ENCODE assay signal across 31 cellular contexts in the genomic region with DNA sequence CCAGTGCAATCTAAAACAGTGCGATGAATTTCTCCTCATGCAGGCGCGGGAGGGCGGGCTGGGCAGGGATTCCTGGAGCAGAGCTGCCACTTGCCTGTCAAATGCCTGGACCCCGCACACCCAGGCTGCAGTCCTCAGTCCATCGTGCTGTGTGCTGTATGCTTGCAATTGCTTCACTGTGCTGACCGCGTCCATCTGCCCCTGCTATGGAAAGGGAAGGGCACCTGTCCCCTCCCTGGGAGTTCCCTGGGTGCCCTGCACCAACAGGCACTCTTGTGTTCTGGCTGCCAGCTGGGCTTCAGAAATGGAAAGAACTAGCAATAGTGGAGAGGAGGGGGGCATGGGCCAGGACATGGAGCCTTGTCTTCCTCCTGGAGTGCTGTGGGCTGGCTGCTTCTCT.
"Had no signal": no experiment of that assay in that cellular context is flagged by ENCODE, and none has a peak within 500 bp of the region (broad histone marks: within the 10 kb centered on the region; RNA-seq: fewer than 3 reads in every experiment).

No MANE protein-coding gene starts in this region.

- H3K9ac ChIP-seq: parathyroid adenoma, SK-N-SH had no signal

- H3K79me2 ChIP-seq: parathyroid adenoma had no signal

- DNase-seq: activated CD4-positive, alpha-beta memory T cell treated with anti-CD3 and anti-CD28 coated beads for 36 hours; activated CD4-positive, alpha-beta T cell treated with anti-CD3 and anti-CD28 coated beads, Interleukin-2, amount 10 ng/mL, durations not matched to agents 24 days and 14 days; activated naive CD4-positive, alpha-beta T cell treated with anti-CD3 and anti-CD28 coated beads for 36 hours; activated naive CD8-positive, alpha-beta T cell treated with anti-CD3 and anti-CD28 coated beads for 36 hours; activated T-cell treated with anti-CD3 and anti-CD28 coated beads for 4 hours; activated T-cell treated with anti-CD3 and anti-CD28 coated beads, Interleukin-2, amount 50 U/mL, for 72 hours; aorta; body of pancreas; cerebellar nuclear complex; cortex of kidney; foreskin fibroblast; kidney glomerular epithelial cell; naive B cell; nucleus accumbens; SK-N-SH; stimulated activated CD4-positive, alpha-beta T cell treated with anti-CD3 and anti-CD28 coated beads, Interleukin-15, amount 100 ng/mL, for 24 hours; stimulated activated naive CD4-positive, alpha-beta T cell treated with Interleukin-2 at 50 U/mL for 16 hours; SW 1271; T-helper 9 cell; trophoblast cell; WERI-Rb-1 had no signal

- H3K4me3 Mint-ChIP-seq: activated CD4-positive, alpha-beta memory T cell treated with anti-CD3 and anti-CD28 coated beads for 36 hours; activated CD4-positive, alpha-beta T cell treated with anti-CD3 and anti-CD28 coated beads, Interleukin-2, amount 10 ng/mL, durations not matched to agents 24 days and 14 days; activated naive CD4-positive, alpha-beta T cell treated with anti-CD3 and anti-CD28 coated beads for 36 hours; activated naive CD8-positive, alpha-beta T cell treated with anti-CD3 and anti-CD28 coated beads for 36 hours; activated T-cell treated with anti-CD3 and anti-CD28 coated beads, Interleukin-2, amount 50 U/mL, for 72 hours; naive B cell; neural crest cell; T-helper 1 cell treated with Interleukin-12 subunit alpha and Interleukin-12 subunit beta and Interleukin-4 antibody, amounts not matched to agents 30 μg/mL and 1 μg/mL, for 36 hours had no signal

- H3K36me3 Mint-ChIP-seq: activated CD4-positive, alpha-beta memory T cell treated with anti-CD3 and anti-CD28 coated beads for 36 hours; activated naive CD8-positive, alpha-beta T cell treated with anti-CD3 and anti-CD28 coated beads for 36 hours; naive B cell had no signal

- H3K4me1 ChIP-seq: adrenal gland, body of pancreas, heart left ventricle, left lung, parathyroid adenoma had no signal

- H2AFZ ChIP-seq: parathyroid adenoma had no signal

- H3K9me3 Mint-ChIP-seq: activated CD4-positive, alpha-beta memory T cell treated with anti-CD3 and anti-CD28 coated beads for 36 hours; activated CD4-positive, alpha-beta T cell treated with anti-CD3 and anti-CD28 coated beads, Interleukin-2, amount 10 ng/mL, durations not matched to agents 24 days and 14 days; activated naive CD4-positive, alpha-beta T cell treated with anti-CD3 and anti-CD28 coated beads for 36 hours; activated naive CD8-positive, alpha-beta T cell treated with anti-CD3 and anti-CD28 coated beads for 36 hours; activated T-cell treated with anti-CD3 and anti-CD28 coated beads, Interleukin-2, amount 50 U/mL, for 72 hours; neural crest cell; T-helper 1 cell treated with Interleukin-12 subunit alpha and Interleukin-12 subunit beta and Interleukin-4 antibody, amounts not matched to agents 30 μg/mL and 1 μg/mL, for 36 hours had no signal

- H3K4me1 Mint-ChIP-seq: activated CD4-positive, alpha-beta T cell treated with anti-CD3 and anti-CD28 coated beads, Interleukin-2, amount 10 ng/mL, durations not matched to agents 24 days and 14 days; activated naive CD8-positive, alpha-beta T cell treated with anti-CD3 and anti-CD28 coated beads for 36 hours; naive B cell had no signal

- H3K9me3 ChIP-seq: adrenal gland, body of pancreas, left lung, thoracic aorta had no signal

- H3K27ac Mint-ChIP-seq: activated CD4-positive, alpha-beta memory T cell treated with anti-CD3 and anti-CD28 coated beads for 36 hours; activated CD4-positive, alpha-beta T cell treated with anti-CD3 and anti-CD28 coated beads, Interleukin-2, amount 10 ng/mL, durations not matched to agents 24 days and 14 days; activated naive CD4-positive, alpha-beta T cell treated with anti-CD3 and anti-CD28 coated beads for 36 hours; activated naive CD8-positive, alpha-beta T cell treated with anti-CD3 and anti-CD28 coated beads for 36 hours; activated T-cell treated with anti-CD3 and anti-CD28 coated beads, Interleukin-2, amount 50 U/mL, for 72 hours; naive B cell; T-helper 1 cell treated with Interleukin-12 subunit alpha and Interleukin-12 subunit beta and Interleukin-4 antibody, amounts not matched to agents 30 μg/mL and 1 μg/mL, for 36 hours had no signal

- H3K36me3 ChIP-seq: adrenal gland, heart left ventricle, left lung, thoracic aorta, WERI-Rb-1 had no signal

- H3K27ac ChIP-seq: adrenal gland, body of pancreas, heart left ventricle, left lung, parathyroid adenoma, thoracic aorta, WERI-Rb-1 had no signal

- H3K4me2 ChIP-seq: SK-N-SH had no signal

- ATAC-seq: activated CD4-positive, CD25-positive, alpha-beta regulatory T cell treated with anti-CD3 and anti-CD28 coated beads, Interleukin-2, amount 50 U/mL, for 24 hours; activated T-cell treated with anti-CD3 and anti-CD28 coated beads, Interleukin-2, amount 50 U/mL, for 72 hours; body of pancreas; esophagus mucosa; heart left ventricle; left lung; right cardiac atrium had no signal

- H3K27me3 ChIP-seq: adrenal gland, body of pancreas had no signal

- H3K4me3 ChIP-seq: adrenal gland, body of pancreas, heart left ventricle, left lung, thoracic aorta had no signal
